13 cellular contexts compared by ENCODE assay signal in the genomic region with DNA sequence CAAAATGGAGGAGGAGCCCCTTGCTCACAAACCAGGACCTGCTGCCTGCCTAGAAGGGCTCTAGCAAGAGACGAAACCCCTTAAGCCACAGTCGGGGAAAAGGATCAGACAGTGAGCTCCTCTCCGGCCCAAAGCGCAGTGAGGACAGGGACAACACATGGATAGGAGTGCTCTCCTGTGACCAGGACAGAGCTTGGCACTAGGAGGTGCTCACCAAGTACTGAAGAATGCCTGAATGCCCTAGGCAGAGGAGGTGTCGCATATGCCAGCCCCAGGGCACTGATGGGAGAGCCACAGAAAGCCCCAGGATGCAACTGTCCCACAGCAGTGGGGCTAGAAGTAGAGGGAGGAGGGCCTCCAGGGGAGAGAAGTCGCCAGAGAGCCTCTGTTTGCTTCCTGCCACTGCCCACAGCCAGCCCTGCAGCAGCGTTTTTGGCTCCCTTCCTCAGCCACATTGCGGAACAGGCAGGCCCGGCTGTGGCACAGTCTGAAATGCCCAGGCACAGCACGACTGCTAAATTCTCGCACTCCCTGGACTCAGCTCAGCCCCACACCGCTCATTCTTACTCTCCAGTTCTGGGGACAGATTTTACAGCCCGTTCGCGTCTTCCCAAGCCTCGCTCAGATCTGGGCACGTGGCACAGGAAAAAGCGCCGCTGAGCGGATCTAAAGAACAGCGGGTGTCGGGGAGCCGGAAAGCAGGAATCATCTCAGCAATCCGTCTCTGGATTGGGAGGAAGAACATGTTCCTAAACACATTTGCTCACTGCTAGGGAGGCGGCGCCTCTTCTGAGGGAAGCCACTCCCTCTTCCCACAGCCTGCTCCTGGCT.
A peak's percentile ranks its signal among the peaks of the same experiment; 100 is the strongest.
DNase-seq lines count a peak whose midpoint lies in the region; ATAC-seq lines count a peak whose summit lies in the region.
"Had no signal": no experiment of that assay in that cellular context is flagged by ENCODE, and none has a peak within 500 bp of the region (broad histone marks: within the 10 kb centered on the region; RNA-seq: fewer than 3 reads in every experiment).

No MANE protein-coding gene starts in this region.

- H3K4me1 Mint-ChIP-seq in activated T-helper 2 cell treated with anti-CD3 and anti-CD28 coated beads, Interferon-gamma antibody, Interleukin-2, Interleukin-4, amounts not matched to agents 10 μg/mL and 5 μg/mL and 100 μg/mL, durations not matched to agents 14 hours and 24 hours and 36 hours (ENCODE audit: low read depth), result no peaks in the 10 kb centered on the region

- H3K4me3 ChIP-seq in BLaER1, result no peak overlapping the region

- intact Hi-C loops in activated T-helper 2 cell treated with anti-CD3 and anti-CD28 coated beads, Interferon-gamma antibody, Interleukin-2, Interleukin-4, amounts not matched to agents 10 μg/mL and 5 μg/mL and 100 μg/mL, durations not matched to agents 14 hours and 24 hours and 36 hours (cut with micrococcal nuclease), result no loop called here

- H3K9me3 ChIP-seq in BLaER1, result no peaks in the 10 kb centered on the region

- no peaks in the 10 kb centered on the region for H3K9me3 Mint-ChIP-seq in activated T-helper 2 cell treated with anti-CD3 and anti-CD28 coated beads, Interferon-gamma antibody, Interleukin-2, Interleukin-4, amounts not matched to agents 10 μg/mL and 5 μg/mL and 100 μg/mL, durations not matched to agents 14 hours and 24 hours and 36 hours
- H3K9me3 Mint-ChIP-seq: nephron had no signal

- no peaks in the 10 kb centered on the region for H3K27me3 ChIP-seq in BLaER1

- H3K36me3 ChIP-seq in BLaER1, result no peaks in the 10 kb centered on the region

- no peak for ATAC-seq in HG03457 (IDR thresholded peaks at IDR 0.05; ENCODE audit: unreplicated experiment)
- ATAC-seq: esophagus mucosa had no signal

- no peak overlapping the region for H3K27ac Mint-ChIP-seq in activated T-helper 2 cell treated with anti-CD3 and anti-CD28 coated beads, Interferon-gamma antibody, Interleukin-2, Interleukin-4, amounts not matched to agents 10 μg/mL and 5 μg/mL and 100 μg/mL, durations not matched to agents 14 hours and 24 hours and 36 hours
- H3K27ac Mint-ChIP-seq: nephron had no signal

- peaks cover 9% of the 10 kb centered on the region for H3K4me1 ChIP-seq in BLaER1

- H3K4me3 Mint-ChIP-seq in activated T-helper 2 cell treated with anti-CD3 and anti-CD28 coated beads, Interferon-gamma antibody, Interleukin-2, Interleukin-4, amounts not matched to agents 10 μg/mL and 5 μg/mL and 100 μg/mL, durations not matched to agents 14 hours and 24 hours and 36 hours (ENCODE audit: low read depth), result no peak overlapping the region
- H3K4me3 Mint-ChIP-seq: nephron had no signal

- H3K4me2 ChIP-seq in BLaER1, result peak overlapping the region; percentile 11

- no peaks in the 10 kb centered on the region for H4K20me1 ChIP-seq in BLaER1

- no peaks in the 10 kb centered on the region for H3K36me3 Mint-ChIP-seq in activated T-helper 2 cell treated with anti-CD3 and anti-CD28 coated beads, Interferon-gamma antibody, Interleukin-2, Interleukin-4, amounts not matched to agents 10 μg/mL and 5 μg/mL and 100 μg/mL, durations not matched to agents 14 hours and 24 hours and 36 hours (ENCODE audit: low read depth)

- H3K27me3 Mint-ChIP-seq in activated T-helper 2 cell treated with anti-CD3 and anti-CD28 coated beads, Interferon-gamma antibody, Interleukin-2, Interleukin-4, amounts not matched to agents 10 μg/mL and 5 μg/mL and 100 μg/mL, durations not matched to agents 14 hours and 24 hours and 36 hours (ENCODE audit: low read depth), result no peaks in the 10 kb centered on the region

- no peak overlapping the region for H3K9ac ChIP-seq in BLaER1

- H3K27ac ChIP-seq in BLaER1, result no peak overlapping the region

- DNase-seq in M059J (ENCODE audit: low read depth), result peak; percentile 14
- peak; percentile 64 for DNase-seq in fibroblast of gingiva (ENCODE audit: low read depth)
- peak in 44 of 56 donors; percentile 19 to 81 (median 55) for DNase-seq in nucleus accumbens (lab: John Stamatoyannopoulos, UW)
- no peak for DNase-seq in activated T-cell treated with anti-CD3 and anti-CD28 coated beads, Interleukin-2, amount 50 U/mL, for 48 hours
- no peak for DNase-seq in activated CD4-positive, alpha-beta T cell treated with anti-CD3 and anti-CD28 coated beads for 1 hour
- no peak for DNase-seq in activated T-helper 2 cell treated with anti-CD3 and anti-CD28 coated beads, Interferon-gamma antibody, Interleukin-2, Interleukin-4, amounts not matched to agents 10 μg/mL and 5 μg/mL and 100 μg/mL, durations not matched to agents 14 hours and 24 hours and 36 hours (ENCODE audit: low spot score)
- DNase-seq: activated CD4-positive, CD25-positive, alpha-beta regulatory T cell treated with anti-CD3 and anti-CD28 coated beads, Interleukin-2, amount 50 U/mL, for 72 hours; central memory CD4-positive, alpha-beta T cell; NCI-H1436 had no signal

Comparison
In these comparisons a context has a peak if more than half of its experiments do, and no peak if none do; other contexts are left out.
1. DNase-seq: peak in M059J (single experiment), fibroblast of gingiva (single experiment) and nucleus accumbens (44 of 56); none in activated T-cell treated with anti-CD3 and anti-CD28 coated beads, Interleukin-2, amount 50 U/mL, for 48 hours (0 of 2), activated CD4-positive, alpha-beta T cell treated with anti-CD3 and anti-CD28 coated beads for 1 hour (single experiment) and activated T-helper 2 cell treated with anti-CD3 and anti-CD28 coated beads, Interferon-gamma antibody, Interleukin-2, Interleukin-4, amounts not matched to agents 10 μg/mL and 5 μg/mL and 100 μg/mL, durations not matched to agents 14 hours and 24 hours and 36 hours (single experiment).